8 cellular contexts compared by ENCODE assay signal in the genomic region with DNA sequence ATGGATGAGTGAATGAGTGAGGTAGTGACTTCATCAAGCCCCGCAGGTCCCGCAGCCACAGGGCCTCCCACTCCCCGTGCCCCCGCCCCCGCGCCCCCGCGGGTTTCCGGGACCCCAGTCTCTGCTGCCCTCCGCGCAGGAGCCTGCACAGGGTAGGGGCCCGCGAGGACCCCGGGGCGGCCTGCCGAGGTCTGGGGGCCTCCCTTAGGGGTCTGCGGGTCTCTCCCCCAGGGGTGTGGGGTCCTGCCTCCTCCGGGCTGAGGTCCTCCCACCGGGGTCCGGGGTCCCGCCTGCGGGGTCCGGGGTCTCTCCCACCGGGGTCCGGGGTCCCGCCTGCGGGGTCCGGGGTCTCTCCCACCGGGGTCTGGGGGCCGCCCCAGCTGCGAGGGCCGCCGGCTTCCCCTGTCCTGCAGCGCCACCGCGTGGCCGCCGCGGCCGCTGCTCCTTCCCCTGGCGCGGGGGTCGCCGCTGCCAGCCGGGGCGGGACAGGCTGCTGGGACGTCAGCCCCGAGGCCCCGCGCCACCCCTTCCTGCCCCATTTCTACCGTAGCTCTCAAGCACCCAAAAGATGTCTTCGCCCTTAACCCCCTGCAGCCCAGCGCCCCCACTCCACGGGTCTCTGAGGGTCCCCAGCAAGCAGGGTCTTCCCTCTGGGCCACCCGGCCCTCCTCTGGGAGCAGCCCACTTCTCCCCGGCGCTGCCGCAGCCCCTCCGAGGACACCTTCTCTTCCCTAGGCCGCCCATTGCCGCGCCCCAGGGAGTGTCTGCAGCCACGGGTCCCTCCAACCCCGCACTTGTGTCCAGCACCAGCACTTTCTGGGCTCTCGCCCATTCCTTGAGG. TPM values are rescaled to one million over a fixed set of nuclear protein-coding genes. Genes with fewer than 3 reads are reported as not detected.
DNase-seq lines count a peak whose midpoint lies in the region; ATAC-seq, FAIRE-seq and TF ChIP-seq lines count a peak whose summit lies in the region.

No MANE protein-coding gene starts in this region.

- in situ Hi-C loops in astrocyte of the spinal cord (cut with HindIII; ENCODE audit: low sequenced_read_pairs) (no loop called here), HepG2 (cut with HindIII; ENCODE audit: extremely low pct_ligation_motif_present, low pct_unique_long_range_greater_than_20kb) (loop anchor here (5.0 kb wide), 1 partner anchor 554 kb away; no protein-coding TSS in a partner anchor), KBM-7 (cut with MboI; ENCODE audit: low pct_unique_long_range_greater_than_20kb, low sequenced_read_pairs) (no loop called here)

- H3K36me3 ChIP-seq in OCI-LY7 (ENCODE audit: insufficient read depth, low read length) (no peaks in the 10 kb centered on the region), HepG2 (replicated peaks in 1 of 2; ENCODE audit: control insufficient read depth in 1 of 2, insufficient read depth in 2 of 2, low read length in 2 of 2) (no peaks in the 10 kb centered on the region), upper lobe of right lung (no peaks in the 10 kb centered on the region)

- H3K4me2 ChIP-seq in OCI-LY7 (ENCODE audit: low read length) (no peak overlapping the region), HepG2 (ENCODE audit: low read depth, low read length) (peak overlapping the region; percentile 52)

- H3K79me2 ChIP-seq in OCI-LY7 (ENCODE audit: insufficient read depth, low read depth, low read length) (no peaks in the 10 kb centered on the region), HepG2 (ENCODE audit: insufficient read depth, low read length) (no peaks in the 10 kb centered on the region)

- POLR2A ChIA-PET in OCI-LY7 (lab: Charles Lee) (no interaction called here), HepG2 (lab: Yijun Ruan, JAX) (no interaction called here)

- peak; percentile 31 for DNase-seq in GM12865 (ENCODE audit: low read depth)
- peak; percentile 51 for DNase-seq in OCI-LY7 (ENCODE audit: low spot score)
- no peak for DNase-seq in astrocyte of the spinal cord (ENCODE audit: low read depth, low spot score)
- DNase-seq in HepG2 (ENCODE audit: low spot score): no peak
- DNase-seq in upper lobe of right lung: no peak
- no peak for DNase-seq in H54 (ENCODE audit: insufficient read length, low spot score)
- no peak for DNase-seq in KBM-7

- TF ChIP-seq POLR2A in HepG2 (IDR thresholded peaks at IDR 0.05; ENCODE audit: insufficient read depth in 1 of 2, low read depth in 2 of 2, low read length in 2 of 2): no peak
- no peak for TF ChIP-seq POLR2A in H54 (IDR thresholded peaks at IDR 0.05; ENCODE audit: low read depth, low read length)

- H3K27me3 ChIP-seq in HepG2 (ENCODE audit: control insufficient read depth in 1 of 2, insufficient read depth in 2 of 2, low read length in 2 of 2): peaks cover 8 to 46% of the 10 kb centered on the region in 2 experiments; a peak in 4 of 5 replicates
- H3K27me3 ChIP-seq in upper lobe of right lung: peaks cover 9% of the 10 kb centered on the region

- FAIRE-seq in HepG2 (lab: Jason Lieb, UNC): no peak
- FAIRE-seq in H54 (lab: Jason Lieb, UNC): no peak

- no peaks in the 10 kb centered on the region for H3K9me3 ChIP-seq in OCI-LY7 (ENCODE audit: low read length)
- H3K9me3 ChIP-seq in HepG2 (ENCODE audit: low read length): no peaks in the 10 kb centered on the region
- H3K9me3 ChIP-seq in upper lobe of right lung: no peaks in the 10 kb centered on the region

- H3K4me3 ChIP-seq in GM12865 (ENCODE audit: low read depth, low read length) (no peak overlapping the region), OCI-LY7 (ENCODE audit: low read depth, low read length, poor library complexity, severe bottlenecking) (no peak overlapping the region), astrocyte of the spinal cord (ENCODE audit: low read depth, low read length) (peak overlapping the region; percentile 12), HepG2 (replicated peaks in 1 of 3; ENCODE audit: insufficient read depth in 1 of 3, low read depth in 2 of 3, low read length in 3 of 3) (peak overlapping the region in 2 of 3 experiments; percentile 22 to 56; a peak in 2 of 6 replicates), upper lobe of right lung (no peak overlapping the region)

- no peaks in the 10 kb centered on the region for H3K9me2 ChIP-seq in OCI-LY7 (ENCODE audit: insufficient read depth, low read length)

- intact Hi-C loops in OCI-LY7 (cut with micrococcal nuclease; ENCODE audit: unreplicated experiment) (loop anchor here (1.0 to 2.0 kb wide), 2 partner anchors 406 to 554 kb away; no protein-coding TSS in a partner anchor), HepG2 (cut with micrococcal nuclease; ENCODE audit: unreplicated experiment) (no loop called here), upper lobe of right lung (cut with DNase I) (loop anchor here (5.0 kb wide), 1 partner anchor 549 kb away; no protein-coding TSS in a partner anchor)

- TF ChIP-seq EP300 in HepG2 (IDR thresholded peaks at IDR 0.05; ENCODE audit: low read depth in 2 of 2, low read length in 2 of 2) (no peak), HepG2 (CRISPR knock-in tag; IDR thresholded peaks at IDR 0.05; ENCODE audit: borderline replicate concordance) (no peak)

- no peak overlapping the region for H3K9ac ChIP-seq in HepG2 (ENCODE audit: insufficient read depth, low read depth, low read length)

- no peaks in the 10 kb centered on the region for H4K20me1 ChIP-seq in OCI-LY7 (ENCODE audit: insufficient read depth, low read length)
- H4K20me1 ChIP-seq in HepG2 (ENCODE audit: insufficient read depth, low read length): no peaks in the 10 kb centered on the region

- ATAC-seq in HepG2 (peak; percentile 62), upper lobe of right lung (peak; percentile 48), HG02884 (IDR thresholded peaks at IDR 0.05; ENCODE audit: unreplicated experiment) (no peak)

- BruUV-seq in OCI-LY7 (replicated peaks; lab: Mats Ljungman, UMichigan) (no TSS peak), HepG2 (replicated peaks; lab: Mats Ljungman, UMichigan) (no TSS peak)

- TF ChIP-seq CTCF in GM12865 (IDR thresholded peaks at IDR 0.05; ENCODE audit: insufficient read depth, low read depth, low read length, missing control alignments) (peak; percentile 65), OCI-LY7 (conservative IDR thresholded peaks at IDR 0.05; ENCODE audit: low read length) (peak; percentile 95), astrocyte of the spinal cord (IDR thresholded peaks at IDR 0.05; ENCODE audit: low read depth, low read length) (peak; percentile 47), HepG2 (CRISPR knock-in tag; IDR thresholded peaks at IDR 0.05) (peak; percentile 73), upper lobe of right lung (IDR thresholded peaks at IDR 0.05) (peak; percentile 74)

- WGBS in HepG2 (ENCODE audit: low lambda C conversion rate): 13% methylated on average over 42 of the region's 65 CpGs

- H3K4me1 ChIP-seq in OCI-LY7 (ENCODE audit: insufficient read depth, low read length, poor library complexity, severe bottlenecking) (no peaks in the 10 kb centered on the region), HepG2 (ENCODE audit: insufficient read depth, low read length) (peaks cover 21% of the 10 kb centered on the region), upper lobe of right lung (peaks cover 9% of the 10 kb centered on the region)

- TF ChIP-seq RAD21 in HepG2 (CRISPR knock-in tag; IDR thresholded peaks at IDR 0.05): peak; percentile 96

- no peak overlapping the region for H2AFZ ChIP-seq in OCI-LY7 (ENCODE audit: low read length)
- no peak overlapping the region for H2AFZ ChIP-seq in HepG2 (ENCODE audit: low read length)

- no peak overlapping the region for H3K27ac ChIP-seq in OCI-LY7 (ENCODE audit: low read depth, low read length, poor library complexity, severe bottlenecking)
- H3K27ac ChIP-seq in HepG2 (ENCODE audit: extremely low read length, insufficient read depth, low read length): no peak overlapping the region
- no peak overlapping the region for H3K27ac ChIP-seq in upper lobe of right lung

- CTCF ChIA-PET in OCI-LY7 (lab: Charles Lee; ENCODE audit: unreplicated experiment) (no interaction called here), HepG2 (lab: Yijun Ruan, JAX; ENCODE audit: low intra/inter-chr PET ratio, low total read pairs) (interaction anchor here (1.4 to 2.0 kb wide), 3 partner anchors 115 to 554 kb away, joined by 4 to 13 read pairs (median 8); no protein-coding TSS in a partner anchor)

RNA-seq across cellular contexts. Expression of gene CHMP6, which starts 10.4 kb away (rescaled TPM):
- total RNA-seq in OCI-LY7 (2014; rRNA removed; shearing (Covaris generic)): 7.9 and 10.8 TPM in 2 replicates
- total RNA-seq in OCI-LY7 (2022) (23.6 and 23.8 TPM in 2 replicates), HepG2 (2016; rRNA removed; fragmentation: Illumina TruSeq; extraction: Trizol) (24.2 and 24.6 TPM in 2 replicates), upper lobe of right lung (29.9 TPM)
- total RNA-seq in HepG2 (2016; cell fraction: cytosol; rRNA removed; fragmentation: Illumina TruSeq; extraction: Trizol; ENCODE audit: low read depth): 5.9 and 6.6 TPM in 2 replicates
- total RNA-seq in HepG2 (2016; cell fraction: insoluble cytoplasmic fraction; rRNA removed; fragmentation: Illumina TruSeq; extraction: Trizol): 24.5 and 25.5 TPM in 2 replicates
- 14.7 and 15.5 TPM in 2 replicates for total RNA-seq in HepG2 (2016; cell fraction: membrane; rRNA removed; fragmentation: Illumina TruSeq; extraction: Trizol)
- 12.8 and 13.9 TPM in 2 replicates for total RNA-seq in HepG2 (2016; cell fraction: nucleus; rRNA removed; fragmentation: Illumina TruSeq; extraction: Trizol)
- 11.1 and 17.7 TPM in 2 replicates for polyA plus RNA-seq in HepG2 (2011; rRNA removed)
- 14.2 and 21.6 TPM in 2 replicates for polyA plus RNA-seq in HepG2 (2011; cell fraction: cytosol; rRNA removed)
- 31.7 and 32.3 TPM in 2 replicates for polyA plus RNA-seq in HepG2 (2011; cell fraction: nucleus; rRNA removed)
- polyA plus RNA-seq in HepG2 (2012): 10.1 and 14.6 TPM in 2 replicates
- polyA plus RNA-seq in HepG2 (2016; cell fraction: cytosol; fragmentation: Illumina TruSeq; extraction: Trizol; ENCODE audit: low read depth): 8.4 and 9.7 TPM in 2 replicates
- 42.4 and 45.1 TPM in 2 replicates for polyA plus RNA-seq in HepG2 (2016; cell fraction: insoluble cytoplasmic fraction; fragmentation: Illumina TruSeq; extraction: Trizol; ENCODE audit: low read depth)
- polyA plus RNA-seq in HepG2 (2016; cell fraction: membrane; fragmentation: Illumina TruSeq; extraction: Trizol; ENCODE audit: low read depth): 14.8 and 17.6 TPM in 2 replicates
- 34.7 and 37.8 TPM in 2 replicates for polyA plus RNA-seq in HepG2 (2016; cell fraction: nucleus; fragmentation: Illumina TruSeq; extraction: Trizol; ENCODE audit: insufficient read depth, low read depth)
- polyA minus RNA-seq in HepG2 (2011; rRNA and poly(A)+ RNA removed; ENCODE audit: low replicate concordance): 6.7 and 18.8 TPM in 2 replicates
- 8.2 and 11.1 TPM in 2 replicates for polyA minus RNA-seq in HepG2 (2011; cell fraction: cytosol; rRNA and poly(A)+ RNA removed)
- 20.0 and 22.4 TPM in 2 replicates for polyA minus RNA-seq in HepG2 (2011; cell fraction: nucleus; rRNA and poly(A)+ RNA removed)

RNA-seq across cellular contexts. Expression of gene BAIAP2, which starts 53.7 kb away (rescaled TPM):
- total RNA-seq in OCI-LY7 (2014; rRNA removed; shearing (Covaris generic)): 1.3 and 2.1 TPM in 2 replicates
- total RNA-seq in OCI-LY7 (2022): 2.1 and 2.3 TPM in 2 replicates
- total RNA-seq in HepG2 (2016; rRNA removed; fragmentation: Illumina TruSeq; extraction: Trizol): 16.3 and 22.5 TPM in 2 replicates
- total RNA-seq in HepG2 (2016; cell fraction: cytosol; rRNA removed; fragmentation: Illumina TruSeq; extraction: Trizol; ENCODE audit: low read depth): 8.5 and 9.9 TPM in 2 replicates
- total RNA-seq in HepG2 (2016; cell fraction: insoluble cytoplasmic fraction; rRNA removed; fragmentation: Illumina TruSeq; extraction: Trizol): 15.1 and 19.9 TPM in 2 replicates
- 11.6 and 11.8 TPM in 2 replicates for total RNA-seq in HepG2 (2016; cell fraction: membrane; rRNA removed; fragmentation: Illumina TruSeq; extraction: Trizol)
- total RNA-seq in HepG2 (2016; cell fraction: nucleus; rRNA removed; fragmentation: Illumina TruSeq; extraction: Trizol): 15.9 and 21.1 TPM in 2 replicates
- polyA plus RNA-seq in HepG2 (2011; rRNA removed): 24.0 and 29.8 TPM in 2 replicates
- 14.8 and 22.5 TPM in 2 replicates for polyA plus RNA-seq in HepG2 (2011; cell fraction: cytosol; rRNA removed)
- 101 and 122 TPM in 2 replicates for polyA plus RNA-seq in HepG2 (2011; cell fraction: nucleus; rRNA removed)
- 34.4 and 34.9 TPM in 2 replicates for polyA plus RNA-seq in HepG2 (2012)
- polyA plus RNA-seq in HepG2 (2016; cell fraction: cytosol; fragmentation: Illumina TruSeq; extraction: Trizol; ENCODE audit: low read depth): 3.9 and 4.4 TPM in 2 replicates
- polyA plus RNA-seq in HepG2 (2016; cell fraction: insoluble cytoplasmic fraction; fragmentation: Illumina TruSeq; extraction: Trizol; ENCODE audit: low read depth): 14.7 and 22.4 TPM in 2 replicates
- 6.8 and 8.2 TPM in 2 replicates for polyA plus RNA-seq in HepG2 (2016; cell fraction: membrane; fragmentation: Illumina TruSeq; extraction: Trizol; ENCODE audit: low read depth)
- 38.9 and 40.0 TPM in 2 replicates for polyA plus RNA-seq in HepG2 (2016; cell fraction: nucleus; fragmentation: Illumina TruSeq; extraction: Trizol; ENCODE audit: insufficient read depth, low read depth)
- polyA minus RNA-seq in HepG2 (2011; rRNA and poly(A)+ RNA removed; ENCODE audit: low replicate concordance): 6.9 and 34.6 TPM in 2 replicates
- polyA minus RNA-seq in HepG2 (2011; cell fraction: cytosol; rRNA and poly(A)+ RNA removed): 19.5 and 20.5 TPM in 2 replicates
- 51.2 and 56.7 TPM in 2 replicates for polyA minus RNA-seq in HepG2 (2011; cell fraction: nucleus; rRNA and poly(A)+ RNA removed)
- 139 TPM for total RNA-seq in upper lobe of right lung

Comparison
In these comparisons a context has a peak if more than half of its experiments do, and no peak if none do; other contexts are left out.
1. DNase-seq: peak in GM12865 (single experiment) and OCI-LY7 (single experiment); none in astrocyte of the spinal cord (single experiment), HepG2 (single experiment), upper lobe of right lung (single experiment), H54 (single experiment) and KBM-7 (single experiment).
2. H3K4me3 ChIP-seq: peak in astrocyte of the spinal cord (single experiment) and HepG2 (2 of 3); none in GM12865 (single experiment), OCI-LY7 (single experiment) and upper lobe of right lung (single experiment).
3. Peak in every context shown above with its lines, with median percentiles within 50 percentile points of each other: CTCF ChIP-seq.